Comparison of ENCODE assay signal across 20 cellular contexts in genomic region chr5:122062205-122062604, GRCh38. TPM values are rescaled to one million over a fixed set of nuclear protein-coding genes. Genes with fewer than 3 reads are reported as not detected.
"Had no signal": no experiment of that assay in that cellular context is flagged by ENCODE, and none has a peak within 500 bp of the region (broad histone marks: within the 10 kb centered on the region; RNA-seq: fewer than 3 reads in every experiment).

No MANE protein-coding gene starts in this region.

- H3K4me1 Mint-ChIP-seq: activated CD4-positive, alpha-beta T cell treated with anti-CD3 and anti-CD28 coated beads, Interleukin-2, amount 10 ng/mL, durations not matched to agents 24 days and 14 days; activated naive CD8-positive, alpha-beta T cell treated with anti-CD3 and anti-CD28 coated beads, Interleukin-2, amount 10 ng/mL, durations not matched to agents 7 days and 5 days; naive thymus-derived CD8-positive, alpha-beta T cell; stimulated activated memory B cell treated with anti-CD40 and anti-IgM and Interleukin-4, amounts not matched to agents 10 μg/mL and 1 μg/mL and 100 μg/mL, for 72 hours had no signal

- H3K4me3 Mint-ChIP-seq: activated CD4-positive, alpha-beta T cell treated with anti-CD3 and anti-CD28 coated beads, Interleukin-2, amount 10 ng/mL, durations not matched to agents 24 days and 14 days; activated CD8-positive, alpha-beta T cell treated with anti-CD3 and anti-CD28 coated beads for 36 hours; activated naive CD8-positive, alpha-beta T cell treated with anti-CD3 and anti-CD28 coated beads, Interleukin-2, amount 10 ng/mL, durations not matched to agents 7 days and 5 days; activated T-cell treated with anti-CD3 and anti-CD28 coated beads, Interleukin-2, amount 50 U/mL, for 24 hours; naive thymus-derived CD8-positive, alpha-beta T cell; stimulated activated memory B cell treated with anti-CD40 and anti-IgM and Interleukin-4, amounts not matched to agents 10 μg/mL and 1 μg/mL and 100 μg/mL, for 72 hours; type B pancreatic cell had no signal

- H3K27ac Mint-ChIP-seq: activated CD4-positive, alpha-beta T cell treated with anti-CD3 and anti-CD28 coated beads, Interleukin-2, amount 10 ng/mL, durations not matched to agents 24 days and 14 days; activated CD8-positive, alpha-beta T cell treated with anti-CD3 and anti-CD28 coated beads for 36 hours; activated naive CD8-positive, alpha-beta T cell treated with anti-CD3 and anti-CD28 coated beads, Interleukin-2, amount 10 ng/mL, durations not matched to agents 7 days and 5 days; activated T-cell treated with anti-CD3 and anti-CD28 coated beads, Interleukin-2, amount 50 U/mL, for 24 hours; activated T-helper 2 cell treated with anti-CD3 and anti-CD28 coated beads, Interferon-gamma antibody, Interleukin-2, Interleukin-4, amounts not matched to agents 10 μg/mL and 5 μg/mL and 100 μg/mL, durations not matched to agents 14 hours and 24 hours and 36 hours; naive thymus-derived CD8-positive, alpha-beta T cell; stimulated activated memory B cell treated with anti-CD40 and anti-IgM and Interleukin-4, amounts not matched to agents 10 μg/mL and 1 μg/mL and 100 μg/mL, for 72 hours; type B pancreatic cell had no signal

- DNase-seq: activated CD4-positive, alpha-beta T cell treated with anti-CD3 and anti-CD28 coated beads, Interleukin-2, amount 10 ng/mL, durations not matched to agents 24 days and 14 days; activated CD8-positive, alpha-beta T cell treated with anti-CD3 and anti-CD28 coated beads for 36 hours; activated naive CD4-positive, alpha-beta T cell treated with Interleukin-2 at 50 U/mL for 16 hours; activated naive CD8-positive, alpha-beta T cell treated with anti-CD3 and anti-CD28 coated beads, Interleukin-2, amount 10 ng/mL, durations not matched to agents 7 days and 5 days; activated T-cell treated with anti-CD3 and anti-CD28 coated beads, Interleukin-2, amount 50 U/mL, for 24 hours; anterior cingulate cortex; dermis blood vessel endothelial cell; effector memory CD4-positive, alpha-beta T cell; foreskin fibroblast; mesendoderm; naive thymus-derived CD8-positive, alpha-beta T cell; psoas muscle; right lobe of liver; stimulated activated CD4-positive, alpha-beta T cell treated with anti-CD3 and anti-CD28 coated beads, Interleukin-4, amount 100 ng/mL, for 24 hours; T-helper 1 cell; T-helper 9 cell; testis had no signal

- H3K27me3 Mint-ChIP-seq: activated CD8-positive, alpha-beta T cell treated with anti-CD3 and anti-CD28 coated beads for 36 hours; activated naive CD8-positive, alpha-beta T cell treated with anti-CD3 and anti-CD28 coated beads, Interleukin-2, amount 10 ng/mL, durations not matched to agents 7 days and 5 days; activated T-cell treated with anti-CD3 and anti-CD28 coated beads, Interleukin-2, amount 50 U/mL, for 24 hours; naive thymus-derived CD8-positive, alpha-beta T cell; stimulated activated memory B cell treated with anti-CD40 and anti-IgM and Interleukin-4, amounts not matched to agents 10 μg/mL and 1 μg/mL and 100 μg/mL, for 72 hours; type B pancreatic cell had no signal

- ATAC-seq: activated CD8-positive, alpha-beta T cell treated with anti-CD3 and anti-CD28 coated beads for 36 hours; naive thymus-derived CD8-positive, alpha-beta T cell; psoas muscle; right lobe of liver; stimulated activated memory B cell treated with anti-CD40 and anti-IgM and Interleukin-4, amounts not matched to agents 10 μg/mL and 1 μg/mL and 100 μg/mL, for 72 hours had no signal

- H3K36me3 Mint-ChIP-seq: activated naive CD8-positive, alpha-beta T cell treated with anti-CD3 and anti-CD28 coated beads, Interleukin-2, amount 10 ng/mL, durations not matched to agents 7 days and 5 days; stimulated activated memory B cell treated with anti-CD40 and anti-IgM and Interleukin-4, amounts not matched to agents 10 μg/mL and 1 μg/mL and 100 μg/mL, for 72 hours had no signal

- H3K9me3 Mint-ChIP-seq: activated CD4-positive, alpha-beta T cell treated with anti-CD3 and anti-CD28 coated beads, Interleukin-2, amount 10 ng/mL, durations not matched to agents 24 days and 14 days; activated CD8-positive, alpha-beta T cell treated with anti-CD3 and anti-CD28 coated beads for 36 hours; activated naive CD8-positive, alpha-beta T cell treated with anti-CD3 and anti-CD28 coated beads, Interleukin-2, amount 10 ng/mL, durations not matched to agents 7 days and 5 days; activated T-cell treated with anti-CD3 and anti-CD28 coated beads, Interleukin-2, amount 50 U/mL, for 24 hours; activated T-helper 2 cell treated with anti-CD3 and anti-CD28 coated beads, Interferon-gamma antibody, Interleukin-2, Interleukin-4, amounts not matched to agents 10 μg/mL and 5 μg/mL and 100 μg/mL, durations not matched to agents 14 hours and 24 hours and 36 hours; naive thymus-derived CD8-positive, alpha-beta T cell; stimulated activated memory B cell treated with anti-CD40 and anti-IgM and Interleukin-4, amounts not matched to agents 10 μg/mL and 1 μg/mL and 100 μg/mL, for 72 hours; type B pancreatic cell had no signal

RNA-seq across cellular contexts. Expression of gene LOX, which starts 15.9 kb away (rescaled TPM):
- total RNA-seq: activated CD8-positive, alpha-beta T cell treated with anti-CD3 and anti-CD28 coated beads for 36 hours; activated naive CD8-positive, alpha-beta T cell treated with anti-CD3 and anti-CD28 coated beads, Interleukin-2, amount 10 ng/mL, durations not matched to agents 7 days and 5 days; activated T-helper 2 cell treated with anti-CD3 and anti-CD28 coated beads, Interferon-gamma antibody, Interleukin-2, Interleukin-4, amounts not matched to agents 10 μg/mL and 5 μg/mL and 100 μg/mL, durations not matched to agents 14 hours and 24 hours and 36 hours; naive thymus-derived CD8-positive, alpha-beta T cell had no signal
